ENCODE assay signal across 1 cellular context in genomic region chrX:40097101-40097491, GRCh38.
TF ChIP-seq lines count a peak whose summit lies in the region.

No MANE protein-coding gene starts in this region.

TF ChIP-seq in WTC11, 78 proteins besides CTCF, POLR2A, EP300 and RAD21 (continued from another document):
- TF ChIP-seq, protein P1, sequence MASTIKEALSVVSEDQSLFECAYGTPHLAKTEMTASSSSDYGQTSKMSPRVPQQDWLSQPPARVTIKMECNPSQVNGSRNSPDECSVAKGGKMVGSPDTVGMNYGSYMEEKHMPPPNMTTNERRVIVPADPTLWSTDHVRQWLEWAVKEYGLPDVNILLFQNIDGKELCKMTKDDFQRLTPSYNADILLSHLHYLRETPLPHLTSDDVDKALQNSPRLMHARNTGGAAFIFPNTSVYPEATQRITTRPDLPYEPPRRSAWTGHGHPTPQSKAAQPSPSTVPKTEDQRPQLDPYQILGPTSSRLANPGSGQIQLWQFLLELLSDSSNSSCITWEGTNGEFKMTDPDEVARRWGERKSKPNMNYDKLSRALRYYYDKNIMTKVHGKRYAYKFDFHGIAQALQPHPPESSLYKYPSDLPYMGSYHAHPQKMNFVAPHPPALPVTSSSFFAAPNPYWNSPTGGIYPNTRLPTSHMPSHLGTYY (CRISPR knock-in tag; IDR thresholded peaks at IDR 0.05), result no peak
